10 cellular contexts compared by ENCODE assay signal in the genomic region with DNA sequence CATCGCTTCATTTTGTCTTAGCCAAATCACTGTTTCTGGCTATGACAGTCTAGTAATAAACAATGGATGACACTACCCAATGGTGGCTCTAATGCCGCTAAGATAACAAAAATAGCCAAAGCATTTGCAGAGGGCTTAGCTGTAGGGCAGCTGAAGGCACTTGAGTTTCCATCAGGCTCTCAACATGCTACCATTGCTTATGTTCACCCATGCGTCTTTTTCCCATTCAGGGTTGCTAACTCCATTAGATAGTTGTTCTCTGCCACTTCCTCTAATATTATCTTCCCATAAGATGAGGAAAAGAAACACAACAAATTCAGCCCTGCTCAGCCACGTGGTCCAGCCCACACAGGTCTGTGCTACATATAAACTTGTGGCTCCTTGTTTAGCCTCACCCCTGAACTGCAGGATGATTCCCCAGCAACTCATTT.
DNase-seq lines count a peak whose midpoint lies in the region; ATAC-seq and TF ChIP-seq lines count a peak whose summit lies in the region.
"Had no signal": no experiment of that assay in that cellular context is flagged by ENCODE, and none has a peak within 500 bp of the region (broad histone marks: within the 10 kb centered on the region; RNA-seq: fewer than 3 reads in every experiment).

No MANE protein-coding gene starts in this region.

- no peak for TF ChIP-seq POLR2A in right lobe of liver (IDR thresholded peaks at IDR 0.05)
- TF ChIP-seq POLR2A in testis (IDR thresholded peaks at IDR 0.05), result no peak

- H3K4me1 ChIP-seq in right lobe of liver (peaks cover 0 to 69% (median 31%) of the 10 kb centered on the region in 4 donors), testis (peaks cover 15% of the 10 kb centered on the region), mucosa of descending colon (ENCODE audit: low read depth) (peaks cover 36% of the 10 kb centered on the region)

- WGBS in right lobe of liver (ENCODE audit: insufficient coverage, low coverage, low lambda C conversion rate, missing lambda C conversion rate), result 43% methylated on average over 3 of the region's 4 CpGs
- 70 to 71% methylated on average over 4 of the region's 4 CpGs for WGBS in testis, 2 donors

- H3K36me3 ChIP-seq in right lobe of liver, result no peaks in the 10 kb centered on the region
- no peaks in the 10 kb centered on the region for H3K36me3 ChIP-seq in testis (ENCODE audit: low read depth, missing control alignments)
- no peaks in the 10 kb centered on the region for H3K36me3 ChIP-seq in mucosa of descending colon (ENCODE audit: low read depth)

- H3K36me3 Mint-ChIP-seq in activated CD4-positive, alpha-beta T cell treated with anti-CD3 and anti-CD28 coated beads, Interleukin-2, amount 10 ng/mL, durations not matched to agents 24 days and 14 days (ENCODE audit: low read depth), result peaks cover 4% of the 10 kb centered on the region
- H3K36me3 Mint-ChIP-seq in activated T-helper 1 cell treated with anti-CD3 and anti-CD28 coated beads, Interleukin-12 subunit alpha, Interleukin-12 subunit beta, Interleukin-2, Interleukin-4 antibody, amounts not matched to agents 30 ng/mL and 10 ng/mL and 1 ng/mL, durations not matched to agents 14 hours and 24 hours and 36 hours (ENCODE audit: low read depth), result peaks cover 5% of the 10 kb centered on the region

- intact Hi-C loops in activated CD4-positive, alpha-beta T cell treated with anti-CD3 and anti-CD28 coated beads, Interleukin-2, amount 10 ng/mL, durations not matched to agents 24 days and 14 days (cut with micrococcal nuclease), result no loop called here
- intact Hi-C loops in activated T-helper 1 cell treated with anti-CD3 and anti-CD28 coated beads, Interleukin-12 subunit alpha, Interleukin-12 subunit beta, Interleukin-2, Interleukin-4 antibody, amounts not matched to agents 30 ng/mL and 10 ng/mL and 1 ng/mL, durations not matched to agents 14 hours and 24 hours and 36 hours (cut with micrococcal nuclease), result no loop called here
- intact Hi-C loops in right lobe of liver (cut with DNase I) (loop anchor here in 1 of 2 donors (10.0 kb wide), 1 partner anchor 364 kb away; no protein-coding TSS in a partner anchor), testis (cut with DNase I; ENCODE audit: low total_unique reads) (no loop called here), mucosa of descending colon (cut with DNase I, micrococcal nuclease) (loop anchor here in 1 of 2 donors (10.0 kb wide), 1 partner anchor 144 kb away; no protein-coding TSS in a partner anchor)

- H3K27me3 ChIP-seq in right lobe of liver (no peaks in the 10 kb centered on the region), testis (no peaks in the 10 kb centered on the region)

- H3K4me3 Mint-ChIP-seq in activated CD4-positive, alpha-beta T cell treated with anti-CD3 and anti-CD28 coated beads, Interleukin-2, amount 10 ng/mL, durations not matched to agents 24 days and 14 days, result no peak overlapping the region
- no peak overlapping the region for H3K4me3 Mint-ChIP-seq in activated T-helper 1 cell treated with anti-CD3 and anti-CD28 coated beads, Interleukin-12 subunit alpha, Interleukin-12 subunit beta, Interleukin-2, Interleukin-4 antibody, amounts not matched to agents 30 ng/mL and 10 ng/mL and 1 ng/mL, durations not matched to agents 14 hours and 24 hours and 36 hours
- H3K4me3 Mint-ChIP-seq: neural crest cell had no signal

- H3K27me3 Mint-ChIP-seq in activated CD4-positive, alpha-beta T cell treated with anti-CD3 and anti-CD28 coated beads, Interleukin-2, amount 10 ng/mL, durations not matched to agents 24 days and 14 days, result no peaks in the 10 kb centered on the region
- H3K27me3 Mint-ChIP-seq in activated T-helper 1 cell treated with anti-CD3 and anti-CD28 coated beads, Interleukin-12 subunit alpha, Interleukin-12 subunit beta, Interleukin-2, Interleukin-4 antibody, amounts not matched to agents 30 ng/mL and 10 ng/mL and 1 ng/mL, durations not matched to agents 14 hours and 24 hours and 36 hours (ENCODE audit: insufficient read depth), result no peaks in the 10 kb centered on the region
- H3K27me3 Mint-ChIP-seq: B cell had no signal

- ATAC-seq in right lobe of liver (no peak), mucosa of descending colon (no peak)

- DNase-seq in activated CD4-positive, alpha-beta T cell treated with anti-CD3 and anti-CD28 coated beads, Interleukin-2, amount 10 ng/mL, durations not matched to agents 24 days and 14 days, result peak; percentile 59
- no peak for DNase-seq in activated CD4-positive, alpha-beta T cell treated with anti-CD3 and anti-CD28 coated beads, Interleukin-2, amount 50 U/mL, for 1 hour
- no peak for DNase-seq in activated T-helper 1 cell treated with anti-CD3 and anti-CD28 coated beads, Interleukin-12 subunit alpha, Interleukin-12 subunit beta, Interleukin-2, Interleukin-4 antibody, amounts not matched to agents 30 ng/mL and 10 ng/mL and 1 ng/mL, durations not matched to agents 14 hours and 24 hours and 36 hours (ENCODE audit: low spot score)
- DNase-seq in right lobe of liver (peak in 1 of 3 donors; percentile 39), testis (no peak), mucosa of descending colon (no peak), NCI-H2196 (lab: John Stamatoyannopoulos, UW; ENCODE audit: unreplicated experiment) (no peak)
- no peak for DNase-seq in activated effector memory CD4-positive, alpha-beta T cell treated with Interleukin-2 at 50 U/mL for 16 hours

- peak overlapping the region; percentile 95 to 99 (median 98) for H3K27ac ChIP-seq in right lobe of liver
- H3K27ac ChIP-seq in testis, result peak overlapping the region; percentile 75 to 87

- peak overlapping the region; percentile 79 for H3K27ac Mint-ChIP-seq in activated CD4-positive, alpha-beta T cell treated with anti-CD3 and anti-CD28 coated beads, Interleukin-2, amount 10 ng/mL, durations not matched to agents 24 days and 14 days
- peak overlapping the region; percentile 84 for H3K27ac Mint-ChIP-seq in activated T-helper 1 cell treated with anti-CD3 and anti-CD28 coated beads, Interleukin-12 subunit alpha, Interleukin-12 subunit beta, Interleukin-2, Interleukin-4 antibody, amounts not matched to agents 30 ng/mL and 10 ng/mL and 1 ng/mL, durations not matched to agents 14 hours and 24 hours and 36 hours
- H3K27ac Mint-ChIP-seq: B cell had no signal

- peaks cover 59% of the 10 kb centered on the region for H3K4me1 Mint-ChIP-seq in activated CD4-positive, alpha-beta T cell treated with anti-CD3 and anti-CD28 coated beads, Interleukin-2, amount 10 ng/mL, durations not matched to agents 24 days and 14 days
- H3K4me1 Mint-ChIP-seq in activated T-helper 1 cell treated with anti-CD3 and anti-CD28 coated beads, Interleukin-12 subunit alpha, Interleukin-12 subunit beta, Interleukin-2, Interleukin-4 antibody, amounts not matched to agents 30 ng/mL and 10 ng/mL and 1 ng/mL, durations not matched to agents 14 hours and 24 hours and 36 hours (ENCODE audit: low read depth), result peaks cover 72% of the 10 kb centered on the region

- no peaks in the 10 kb centered on the region for H3K9me3 Mint-ChIP-seq in activated CD4-positive, alpha-beta T cell treated with anti-CD3 and anti-CD28 coated beads, Interleukin-2, amount 10 ng/mL, durations not matched to agents 24 days and 14 days
- no peaks in the 10 kb centered on the region for H3K9me3 Mint-ChIP-seq in activated T-helper 1 cell treated with anti-CD3 and anti-CD28 coated beads, Interleukin-12 subunit alpha, Interleukin-12 subunit beta, Interleukin-2, Interleukin-4 antibody, amounts not matched to agents 30 ng/mL and 10 ng/mL and 1 ng/mL, durations not matched to agents 14 hours and 24 hours and 36 hours
- H3K9me3 Mint-ChIP-seq: neural crest cell had no signal

- H3K4me3 ChIP-seq in right lobe of liver, result peak overlapping the region in 1 of 3 donors; percentile 39
- no peak overlapping the region for H3K4me3 ChIP-seq in testis
- no peak overlapping the region for H3K4me3 ChIP-seq in mucosa of descending colon

- no peaks in the 10 kb centered on the region for H3K9me3 ChIP-seq in right lobe of liver
- H3K9me3 ChIP-seq in testis, result no peaks in the 10 kb centered on the region
- no peaks in the 10 kb centered on the region for H3K9me3 ChIP-seq in mucosa of descending colon

- TF ChIP-seq CTCF in right lobe of liver (IDR thresholded peaks at IDR 0.05), result no peak
- TF ChIP-seq CTCF in testis (IDR thresholded peaks at IDR 0.05), result no peak
- TF ChIP-seq CTCF in mucosa of descending colon (IDR thresholded peaks at IDR 0.05), result no peak
